In genomic region chr1:63367218-63368103, GRCh38 we compare ENCODE assay signal across 8 cellular contexts. TPM values are rescaled to one million over a fixed set of nuclear protein-coding genes. Genes with fewer than 3 reads are reported as not detected.
DNase-seq lines count a peak whose midpoint lies in the region; ATAC-seq and TF ChIP-seq lines count a peak whose summit lies in the region.

Gene ALG6, plus strand, starts transcription at chr1:63367627. Its CDS starts 3,351 bp downstream, at chr1:63370978.

- H3K36me3 ChIP-seq in breast epithelium (no peaks in the 10 kb centered on the region), skeletal muscle tissue (ENCODE audit: control insufficient read depth in 3 of 3, insufficient read depth in 3 of 3, low read length in 3 of 3) (peaks cover 2 to 16% (median 10%) of the 10 kb centered on the region in 3 donors)

- H3K27ac ChIP-seq in VCaP (peak within 1 kb of the TSS; percentile 83), breast epithelium (peak within 1 kb of the TSS; percentile 81 to 86), skeletal muscle tissue (ENCODE audit: low read depth, low read length) (peak within 1 kb of the TSS; percentile 74)

- peak within 1 kb of the TSS; percentile 97 for H3K4me3 ChIP-seq in AG04449 (ENCODE audit: low read depth, low read length)
- H3K4me3 ChIP-seq in breast epithelium = peak within 1 kb of the TSS; percentile 58 to 92 (median 77)
- H3K4me3 ChIP-seq in iPS-18c (ENCODE audit: insufficient read depth, low read depth, low read length) = peak within 1 kb of the TSS; percentile 89
- H3K4me3 ChIP-seq in skeletal muscle tissue (ENCODE audit: low read length in 3 of 3) = peak within 1 kb of the TSS; percentile 92 to 100 (median 92)

- no peaks in the 10 kb centered on the region for H3K9me3 ChIP-seq in breast epithelium
- H3K9me3 ChIP-seq in iPS-18c (ENCODE audit: control insufficient read depth, insufficient read depth, low read length) = peaks cover 3% of the 10 kb centered on the region
- H3K9me3 ChIP-seq in skeletal muscle tissue (ENCODE audit: control insufficient read depth in 3 of 3, low read length in 3 of 3) = no peaks in the 10 kb centered on the region

- ATAC-seq in GM18873 (IDR thresholded peaks at IDR 0.05; ENCODE audit: low FRiP score, unreplicated experiment) (peak; percentile 88), HG03135 (IDR thresholded peaks at IDR 0.05; ENCODE audit: unreplicated experiment) (peak; percentile 93)

- intact Hi-C loops in breast epithelium (cut with DNase I; ENCODE audit: low total_unique reads) = no loop called here

- POLR2A ChIA-PET in AG04449 (lab: Yijun Ruan, JAX) = no interaction called here

- H3K27me3 ChIP-seq in breast epithelium (no peaks in the 10 kb centered on the region), skeletal muscle tissue (ENCODE audit: control insufficient read depth in 3 of 3, insufficient read depth in 3 of 3, low read length in 3 of 3) (peaks cover 0 to 2% (median 0%) of the 10 kb centered on the region in 3 donors)

- CTCF ChIA-PET in AG04449 (lab: Yijun Ruan, JAX) = no interaction called here

- DNase-seq in AG04449 (ENCODE audit: low read depth, low spot score) (peak; percentile 23), NCI-H2171 treated with DMSO at 0.1 percent for 48 hours (lab: John Stamatoyannopoulos, UW) (peak; percentile 85), breast epithelium (ENCODE audit: low spot score in 2 of 2) (peak; percentile 84 to 91)

- peaks cover 0 to 4% of the 10 kb centered on the region in 2 donors for H3K4me1 ChIP-seq in breast epithelium
- peaks cover 8 to 17% (median 12%) of the 10 kb centered on the region in 3 donors for H3K4me1 ChIP-seq in skeletal muscle tissue (ENCODE audit: control insufficient read depth in 3 of 3, insufficient read depth in 3 of 3, low read length in 3 of 3)

- TF ChIP-seq CTCF in AG04449 (IDR thresholded peaks at IDR 0.05; ENCODE audit: insufficient read depth, low read length, missing control alignments) = peak; percentile 29
- peak; percentile 13; the same call in 1 of the 2 replicates for TF ChIP-seq CTCF in VCaP (conservative IDR thresholded peaks at IDR 0.05)
- no peak for TF ChIP-seq CTCF in breast epithelium (IDR thresholded peaks at IDR 0.05)

- peak within 1 kb of the TSS; percentile 89 to 96 (median 92) for H3K9ac ChIP-seq in skeletal muscle tissue (ENCODE audit: low read depth in 1 of 3, low read length in 3 of 3)

- no peak for TF ChIP-seq POLR2A in breast epithelium (IDR thresholded peaks at IDR 0.05)

RNA-seq across cellular contexts. Expression of gene ALG6, which starts in this region (rescaled TPM):
- 10 to 100 TPM in 2 of 3 donors, 1 to 10 TPM in 1; 8.8 to 17.7 (median 14.1) TPM for total RNA-seq in breast epithelium
- total RNA-seq in skeletal muscle tissue = 43.3 TPM

Comparison
In these comparisons a context has a peak if more than half of its experiments do, and no peak if none do; other contexts are left out.
1. Peak in every context shown above with its lines: DNase-seq, ATAC-seq, H3K4me3 ChIP-seq and H3K27ac ChIP-seq.
2. DNase-seq: peak in every context shown above with its lines; median percentile 88 in breast epithelium; 85 in NCI-H2171 treated with DMSO at 0.1 percent for 48 hours; 23 in AG04449.
3. CTCF ChIP-seq: peak in AG04449 (single experiment) and VCaP (single experiment); none in breast epithelium (0 of 3).